ENCODE assay signal across 16 cellular contexts in genomic region chr11:73931951-73932350, GRCh38. TPM values are rescaled to one million over a fixed set of nuclear protein-coding genes. Genes with fewer than 3 reads are reported as not detected.
DNase-seq lines count a peak whose midpoint lies in the region; ATAC-seq and TF ChIP-seq lines count a peak whose summit lies in the region.
"Had no signal": no experiment of that assay in that cellular context is flagged by ENCODE, and none has a peak within 500 bp of the region (broad histone marks: within the 10 kb centered on the region; RNA-seq: fewer than 3 reads in every experiment).

No MANE protein-coding gene starts in this region.

- TF ChIP-seq CTCF in activated CD8-positive, alpha-beta T cell treated with anti-CD3 and anti-CD28 coated beads for 36 hours (IDR thresholded peaks at IDR 0.05), result no peak
- TF ChIP-seq CTCF in dorsolateral prefrontal cortex (IDR thresholded peaks at IDR 0.05 in 54 of 56, conservative IDR thresholded peaks at IDR 0.05 in 2 of 56; ENCODE audit: low read depth in 1 of 56, partially characterized antibody in 56 of 56) (no peak), mucosa of descending colon (IDR thresholded peaks at IDR 0.05) (no peak)

- H3K4me1 ChIP-seq in mucosa of descending colon (ENCODE audit: low read depth), result peaks cover 7% of the 10 kb centered on the region
- H3K4me1 ChIP-seq: A549; BLaER1 treated with 17β-estradiol and CSF1 and Interleukin-3, amounts not matched to agents 10 nM and 100 nM; Caco-2 had no signal

- H3K27ac Mint-ChIP-seq in activated CD8-positive, alpha-beta T cell treated with anti-CD3 and anti-CD28 coated beads, Interleukin-2, amount 10 ng/mL, durations not matched to agents 7 days and 5 days, result peak overlapping the region; percentile 30
- H3K27ac Mint-ChIP-seq in activated CD8-positive, alpha-beta T cell treated with anti-CD3 and anti-CD28 coated beads for 36 hours, result no peak overlapping the region
- H3K27ac Mint-ChIP-seq: B cell; CD4-positive, alpha-beta T cell had no signal

- no peaks in the 10 kb centered on the region for H3K27me3 ChIP-seq in dorsolateral prefrontal cortex
- H3K27me3 ChIP-seq: BLaER1 treated with 17β-estradiol and CSF1 and Interleukin-3, amounts not matched to agents 10 nM and 100 nM had no signal

- DNase-seq in activated CD8-positive, alpha-beta T cell treated with anti-CD3 and anti-CD28 coated beads, Interleukin-2, amount 10 ng/mL, durations not matched to agents 7 days and 5 days, result no peak
- DNase-seq in activated CD8-positive, alpha-beta T cell treated with anti-CD3 and anti-CD28 coated beads for 36 hours, result no peak
- no peak for DNase-seq in dorsolateral prefrontal cortex
- DNase-seq in mucosa of descending colon, result peak in 2 of 3 donors; percentile 42 to 55
- no peak for DNase-seq in HUDEP-2 (lab: John Stamatoyannopoulos, UW; ENCODE audit: unreplicated experiment in 76 of 76)
- DNase-seq in caudate nucleus (lab: John Stamatoyannopoulos, UW), result no peak
- no peak for DNase-seq in ureter (ENCODE audit: low spot score)
- DNase-seq: CD4-positive, alpha-beta T cell; CD8-positive, alpha-beta T cell had no signal

- H3K27ac ChIP-seq in dorsolateral prefrontal cortex (peak overlapping the region in 49 of 59 donors; percentile 6 to 85 (median 67)), caudate nucleus (ENCODE audit: low read depth, low read length) (no peak overlapping the region)
- H3K27ac ChIP-seq: 22Rv1; A549; BLaER1 treated with 17β-estradiol and CSF1 and Interleukin-3, amounts not matched to agents 10 nM and 100 nM; C4-2B had no signal

- H3K36me3 Mint-ChIP-seq in activated CD8-positive, alpha-beta T cell treated with anti-CD3 and anti-CD28 coated beads, Interleukin-2, amount 10 ng/mL, durations not matched to agents 7 days and 5 days (ENCODE audit: low read depth), result peaks cover 23% of the 10 kb centered on the region
- H3K36me3 Mint-ChIP-seq in activated CD8-positive, alpha-beta T cell treated with anti-CD3 and anti-CD28 coated beads for 36 hours (ENCODE audit: low read depth), result peaks cover 18% of the 10 kb centered on the region

- no peak for ATAC-seq in activated CD8-positive, alpha-beta T cell treated with anti-CD3 and anti-CD28 coated beads, Interleukin-2, amount 10 ng/mL, durations not matched to agents 7 days and 5 days
- ATAC-seq in activated CD8-positive, alpha-beta T cell treated with anti-CD3 and anti-CD28 coated beads for 36 hours, result no peak
- peak; percentile 96 for ATAC-seq in mucosa of descending colon
- ATAC-seq: CD8-positive, alpha-beta T cell had no signal

- POLR2A ChIA-PET in activated CD8-positive, alpha-beta T cell treated with anti-CD3 and anti-CD28 coated beads, Interleukin-2, amount 10 ng/mL, durations not matched to agents 7 days and 5 days (lab: Charles Lee), result no interaction called here
- POLR2A ChIA-PET in activated CD8-positive, alpha-beta T cell treated with anti-CD3 and anti-CD28 coated beads for 36 hours (lab: Charles Lee), result no interaction called here

- intact Hi-C loops in activated CD8-positive, alpha-beta T cell treated with anti-CD3 and anti-CD28 coated beads for 36 hours (cut with micrococcal nuclease), result no loop called here
- intact Hi-C loops in dorsolateral prefrontal cortex (cut with DNase I), result loop anchor here in 1 of 2 donors (1.0 kb wide), 1 partner anchor 272 kb away; no protein-coding TSS in a partner anchor
- intact Hi-C loops in mucosa of descending colon (cut with DNase I, micrococcal nuclease), result no loop called here

- H3K4me1 Mint-ChIP-seq in activated CD8-positive, alpha-beta T cell treated with anti-CD3 and anti-CD28 coated beads, Interleukin-2, amount 10 ng/mL, durations not matched to agents 7 days and 5 days (ENCODE audit: low read depth), result no peaks in the 10 kb centered on the region
- H3K4me1 Mint-ChIP-seq in activated CD8-positive, alpha-beta T cell treated with anti-CD3 and anti-CD28 coated beads for 36 hours (ENCODE audit: low read depth), result no peaks in the 10 kb centered on the region
- H3K4me1 Mint-ChIP-seq: B cell had no signal

- H3K9me3 Mint-ChIP-seq in activated CD8-positive, alpha-beta T cell treated with anti-CD3 and anti-CD28 coated beads, Interleukin-2, amount 10 ng/mL, durations not matched to agents 7 days and 5 days (ENCODE audit: insufficient read depth), result no peaks in the 10 kb centered on the region
- H3K9me3 Mint-ChIP-seq in activated CD8-positive, alpha-beta T cell treated with anti-CD3 and anti-CD28 coated beads for 36 hours, result no peaks in the 10 kb centered on the region
- H3K9me3 Mint-ChIP-seq: CD4-positive, alpha-beta T cell; CD8-positive, alpha-beta T cell had no signal

- H3K4me3 Mint-ChIP-seq in activated CD8-positive, alpha-beta T cell treated with anti-CD3 and anti-CD28 coated beads, Interleukin-2, amount 10 ng/mL, durations not matched to agents 7 days and 5 days, result no peak overlapping the region
- no peak overlapping the region for H3K4me3 Mint-ChIP-seq in activated CD8-positive, alpha-beta T cell treated with anti-CD3 and anti-CD28 coated beads for 36 hours
- H3K4me3 Mint-ChIP-seq: B cell; CD4-positive, alpha-beta T cell; CD8-positive, alpha-beta T cell had no signal

- no peaks in the 10 kb centered on the region for H3K9me3 ChIP-seq in mucosa of descending colon
- H3K9me3 ChIP-seq: A549, Caco-2 had no signal

- no peaks in the 10 kb centered on the region for H3K27me3 Mint-ChIP-seq in activated CD8-positive, alpha-beta T cell treated with anti-CD3 and anti-CD28 coated beads, Interleukin-2, amount 10 ng/mL, durations not matched to agents 7 days and 5 days (ENCODE audit: low read depth)
- no peaks in the 10 kb centered on the region for H3K27me3 Mint-ChIP-seq in activated CD8-positive, alpha-beta T cell treated with anti-CD3 and anti-CD28 coated beads for 36 hours
- H3K27me3 Mint-ChIP-seq: B cell; CD4-positive, alpha-beta T cell had no signal

- H3K36me3 ChIP-seq in mucosa of descending colon (ENCODE audit: low read depth), result no peaks in the 10 kb centered on the region

- H3K4me3 ChIP-seq in dorsolateral prefrontal cortex (no peak overlapping the region), mucosa of descending colon (no peak overlapping the region)
- H3K4me3 ChIP-seq: A549; BLaER1 treated with 17β-estradiol and CSF1 and Interleukin-3, amounts not matched to agents 10 nM and 100 nM had no signal

- CTCF ChIA-PET in activated CD8-positive, alpha-beta T cell treated with anti-CD3 and anti-CD28 coated beads, Interleukin-2, amount 10 ng/mL, durations not matched to agents 7 days and 5 days (lab: Charles Lee), result interaction anchor here (0.6 to 2.4 kb wide), 7 partner anchors 9 to 649 kb away, joined by 3 to 13 read pairs (median 3); no protein-coding TSS in a partner anchor
- CTCF ChIA-PET in activated CD8-positive, alpha-beta T cell treated with anti-CD3 and anti-CD28 coated beads for 36 hours (lab: Charles Lee), result interaction anchor here (0.9 to 1.4 kb wide), 2 partner anchors 9 to 10 kb away, joined by 3 read pairs; no protein-coding TSS in a partner anchor

RNA-seq across cellular contexts. Expression of gene DNAJB13, which starts 18.9 kb away (rescaled TPM):
- not detected for total RNA-seq in activated CD8-positive, alpha-beta T cell treated with anti-CD3 and anti-CD28 coated beads, Interleukin-2, amount 10 ng/mL, durations not matched to agents 7 days and 5 days
- under 1 TPM in 1 of 2 experiments, not detected in 1; 0.18 TPM for total RNA-seq in activated CD8-positive, alpha-beta T cell treated with anti-CD3 and anti-CD28 coated beads for 36 hours
- total RNA-seq in dorsolateral prefrontal cortex (1 to 10 TPM in 31 of 120 experiments, under 1 TPM in 66, not detected in 23; 0.24 to 3.0 (median 0.72) TPM), mucosa of descending colon (not detected), ureter (2.0 TPM)
- total RNA-seq: A172; CD4-positive, alpha-beta T cell; CD8-positive, alpha-beta T cell had no signal

RNA-seq across cellular contexts. Expression of gene UCP2, which starts 50.7 kb away (rescaled TPM):
- total RNA-seq in activated CD8-positive, alpha-beta T cell treated with anti-CD3 and anti-CD28 coated beads, Interleukin-2, amount 10 ng/mL, durations not matched to agents 7 days and 5 days, result 100 to 1,000 TPM; 205 to 218 TPM
- total RNA-seq in activated CD8-positive, alpha-beta T cell treated with anti-CD3 and anti-CD28 coated beads for 36 hours, result 100 to 1,000 TPM; 244 to 252 TPM
- total RNA-seq in dorsolateral prefrontal cortex, result 10 to 100 TPM in 72 of 120 experiments, 1 to 10 TPM in 48; 3.3 to 33.4 (median 11.2) TPM
- total RNA-seq in mucosa of descending colon, result 10 to 100 TPM; 36.4 to 61.3 (median 39.9) TPM
- 269 TPM for total RNA-seq in ureter

RNA-seq across cellular contexts. Expression of gene PAAF1, which starts 55.2 kb away (rescaled TPM):
- total RNA-seq in activated CD8-positive, alpha-beta T cell treated with anti-CD3 and anti-CD28 coated beads, Interleukin-2, amount 10 ng/mL, durations not matched to agents 7 days and 5 days, result 10 to 100 TPM; 17.9 to 19.6 TPM
- total RNA-seq in activated CD8-positive, alpha-beta T cell treated with anti-CD3 and anti-CD28 coated beads for 36 hours, result 10 to 100 TPM; 32.5 to 34.9 TPM
- total RNA-seq in dorsolateral prefrontal cortex (10 to 100 TPM; 27.3 to 94.7 (median 55.4) TPM), mucosa of descending colon (10 to 100 TPM; 13.8 to 19.7 (median 14.8) TPM), ureter (24.6 TPM)

RNA-seq across cellular contexts. Expression of gene COA4, which starts 55.3 kb away (rescaled TPM):
- 10 to 100 TPM; 62.0 to 67.7 TPM for total RNA-seq in activated CD8-positive, alpha-beta T cell treated with anti-CD3 and anti-CD28 coated beads, Interleukin-2, amount 10 ng/mL, durations not matched to agents 7 days and 5 days
- 100 to 1,000 TPM; 106 to 116 TPM for total RNA-seq in activated CD8-positive, alpha-beta T cell treated with anti-CD3 and anti-CD28 coated beads for 36 hours
- 10 to 100 TPM; 20.8 to 58.4 (median 35.4) TPM for total RNA-seq in dorsolateral prefrontal cortex
- 10 to 100 TPM; 55.7 to 76.3 (median 61.0) TPM for total RNA-seq in mucosa of descending colon
- total RNA-seq in ureter, result 89.5 TPM

Comparison
In these comparisons a context has a peak if more than half of its experiments do, and no peak if none do; other contexts are left out.
1. DNase-seq: peak in mucosa of descending colon (2 of 3); none in activated CD8-positive, alpha-beta T cell treated with anti-CD3 and anti-CD28 coated beads, Interleukin-2, amount 10 ng/mL, durations not matched to agents 7 days and 5 days (single experiment), activated CD8-positive, alpha-beta T cell treated with anti-CD3 and anti-CD28 coated beads for 36 hours (single experiment), dorsolateral prefrontal cortex (0 of 10), HUDEP-2 (0 of 76), caudate nucleus (0 of 61) and ureter (single experiment).